Comparison of ENCODE assay signal across 8 cellular contexts in genomic region chr21:40227111-40227510, GRCh38.
"Had no signal": no experiment of that assay in that cellular context is flagged by ENCODE, and none has a peak within 500 bp of the region (broad histone marks: within the 10 kb centered on the region; RNA-seq: fewer than 3 reads in every experiment).

No MANE protein-coding gene starts in this region.

- H3K4me3 ChIP-seq: GM23248, HAP-1 had no signal

- H3K36me3 ChIP-seq: HAP-1 had no signal

- ATAC-seq: HCT116, HepG2 had no signal

- H3K27ac ChIP-seq: GM23248 had no signal

- H2AFZ ChIP-seq: GM23248 had no signal

- DNase-seq: GM23248, GOT3, H7, HFFc6, KBM-7 had no signal

- H3K4me1 ChIP-seq: HAP-1 had no signal

- H3K9me3 ChIP-seq: HAP-1 had no signal

- H3K9ac ChIP-seq: GM23248 had no signal
